ENCODE assay signal across 21 cellular contexts in genomic region chr10:114311496-114312195, GRCh38.
"Had no signal": no experiment of that assay in that cellular context is flagged by ENCODE, and none has a peak within 500 bp of the region (broad histone marks: within the 10 kb centered on the region; RNA-seq: fewer than 3 reads in every experiment).

No MANE protein-coding gene starts in this region.

- H3K4me3 Mint-ChIP-seq: effector memory CD8-positive, alpha-beta T cell; naive thymus-derived CD8-positive, alpha-beta T cell; type B pancreatic cell had no signal

- ATAC-seq: effector memory CD8-positive, alpha-beta T cell; gastrocnemius medialis; heart right ventricle; left colon; mucosa of descending colon; naive thymus-derived CD8-positive, alpha-beta T cell; pancreas; right lobe of liver had no signal

- DNase-seq: central memory CD4-positive, alpha-beta T cell; effector memory CD8-positive, alpha-beta T cell; gastrocnemius medialis; heart right ventricle; hypothalamus; kidney; left colon; mucosa of descending colon; naive thymus-derived CD8-positive, alpha-beta T cell; occipital lobe; right lobe of liver; stimulated activated CD4-positive, alpha-beta T cell treated with anti-CD3 and anti-CD28 coated beads, Interleukin-12 subunit alpha, Interleukin-12 subunit beta, amount 100 ng/mL, for 4 hours; stimulated activated naive CD4-positive, alpha-beta T cell treated with Interleukin-2 at 50 U/mL for 16 hours; uterus had no signal

- H3K36me3 Mint-ChIP-seq: naive thymus-derived CD8-positive, alpha-beta T cell; type B pancreatic cell had no signal

- H3K27ac ChIP-seq: epithelial cell of prostate, esophagus muscularis mucosa, gastrocnemius medialis, heart right ventricle, pancreas, prostate gland, right lobe of liver, skin epidermis, uterus had no signal

- H3K36me3 ChIP-seq: gastrocnemius medialis, pancreas, prostate gland, right lobe of liver, uterus had no signal

- H3K4me1 ChIP-seq: pancreas, prostate gland, right lobe of liver, uterus had no signal

- H3K27me3 ChIP-seq: esophagus muscularis mucosa, gastrocnemius medialis, heart right ventricle, pancreas, right lobe of liver, thyroid gland, uterus had no signal

- H3K9me3 ChIP-seq: esophagus muscularis mucosa, gastrocnemius medialis, mucosa of descending colon, pancreas, prostate gland, right lobe of liver, thyroid gland, uterus had no signal

- H3K4me3 ChIP-seq: esophagus muscularis mucosa, gastrocnemius medialis, heart right ventricle, mucosa of descending colon, pancreas, prostate gland, right lobe of liver, skin epidermis, thyroid gland, uterus had no signal

- H3K27ac Mint-ChIP-seq: naive thymus-derived CD8-positive, alpha-beta T cell; type B pancreatic cell had no signal

- H3K9me3 Mint-ChIP-seq: effector memory CD8-positive, alpha-beta T cell; naive thymus-derived CD8-positive, alpha-beta T cell; type B pancreatic cell had no signal
